ENCODE assay signal across 19 cellular contexts in the genomic region with DNA sequence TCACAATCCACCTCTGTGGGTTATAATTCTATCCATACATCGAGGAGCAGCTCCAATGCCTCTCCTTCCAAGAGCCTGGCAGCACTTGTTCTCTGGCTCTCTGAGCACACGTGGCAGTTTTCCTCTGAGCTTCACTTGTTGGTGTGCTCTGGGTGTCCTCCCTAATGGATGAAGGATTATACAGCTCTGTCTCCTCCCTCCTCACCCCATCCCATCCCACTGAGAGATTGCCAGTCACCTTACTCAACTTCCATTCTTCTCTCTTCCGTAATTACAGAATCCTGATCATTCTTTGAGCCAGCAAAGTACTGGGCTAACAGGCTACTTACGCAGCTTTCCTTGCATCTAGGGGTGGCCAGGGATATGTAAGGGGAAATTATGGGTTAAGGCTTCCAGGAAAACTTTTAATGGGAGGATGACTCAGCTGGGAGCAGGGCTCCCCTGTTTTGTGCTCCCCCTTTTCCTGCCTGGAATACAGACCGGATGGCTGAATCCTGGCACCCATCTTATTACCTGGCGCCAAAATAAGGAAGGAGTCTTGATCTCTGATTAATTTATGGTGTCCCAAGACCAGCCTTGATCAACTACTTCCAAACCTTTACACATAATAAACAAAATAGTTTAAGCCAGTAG.
"Had no signal": no experiment of that assay in that cellular context is flagged by ENCODE, and none has a peak within 500 bp of the region (broad histone marks: within the 10 kb centered on the region; RNA-seq: fewer than 3 reads in every experiment).

No MANE protein-coding gene starts in this region.

- H3K4me3 ChIP-seq: coronary artery, lower lobe of right lung, skin epidermis, stomach, thoracic aorta, upper lobe of left lung had no signal

- H3K9me3 ChIP-seq: lower lobe of right lung, stomach, thoracic aorta, upper lobe of left lung had no signal

- DNase-seq: activated CD4-positive, alpha-beta memory T cell treated with anti-CD3 and anti-CD28 coated beads, Interleukin-2, amount 10 ng/mL, durations not matched to agents 7 days and 5 days; activated CD4-positive, alpha-beta T cell treated with anti-CD3 and anti-CD28 coated beads for 48 hours; activated CD4-positive, CD25-positive, alpha-beta regulatory T cell; activated CD8-positive, alpha-beta memory T cell treated with anti-CD3 and anti-CD28 coated beads, Interleukin-2, amount 10 ng/mL, durations not matched to agents 7 days and 5 days; activated naive CD4-positive, alpha-beta T cell; anterior cingulate cortex; immature natural killer cell; left cardiac atrium; lower lobe of right lung; natural killer cell; retina; stimulated activated CD4-positive, alpha-beta T cell treated with anti-CD3 and anti-CD28 coated beads, Interleukin-2, amount 100 ng/mL, for 48 hours; stomach; T-helper 1 cell; T-helper 9 cell; upper lobe of left lung had no signal

- H3K27ac ChIP-seq: coronary artery, lower lobe of right lung, thoracic aorta had no signal

- H3K27me3 ChIP-seq: stomach, upper lobe of left lung had no signal

- ATAC-seq: activated CD8-positive, alpha-beta memory T cell treated with anti-CD3 and anti-CD28 coated beads, Interleukin-2, amount 10 ng/mL, durations not matched to agents 7 days and 5 days; left cardiac atrium; lower lobe of right lung; natural killer cell had no signal

- H3K36me3 ChIP-seq: lower lobe of right lung, stomach, thoracic aorta, upper lobe of left lung had no signal
